Comparison of ENCODE assay signal across 15 cellular contexts in genomic region chr12:5650804-5651461, GRCh38.
DNase-seq lines count a peak whose midpoint lies in the region; TF ChIP-seq lines count a peak whose summit lies in the region.
"Had no signal": no experiment of that assay in that cellular context is flagged by ENCODE, and none has a peak within 500 bp of the region (broad histone marks: within the 10 kb centered on the region; RNA-seq: fewer than 3 reads in every experiment).

No MANE protein-coding gene starts in this region.

- no peak for TF ChIP-seq CTCF in VCaP (conservative IDR thresholded peaks at IDR 0.05)

- H3K36me3 Mint-ChIP-seq in immature natural killer cell, result no peaks in the 10 kb centered on the region
- H3K36me3 Mint-ChIP-seq: CD14-positive monocyte, T-cell had no signal

- no peak overlapping the region for H3K27ac Mint-ChIP-seq in immature natural killer cell
- H3K27ac Mint-ChIP-seq: CD14-positive monocyte, T-cell had no signal

- peak overlapping the region; percentile 64 for H3K27ac ChIP-seq in VCaP
- H3K27ac ChIP-seq: A549, PC-9 had no signal

- no peaks in the 10 kb centered on the region for H3K4me1 Mint-ChIP-seq in immature natural killer cell
- H3K4me1 Mint-ChIP-seq: CD14-positive monocyte, T-cell had no signal

- H3K4me3 Mint-ChIP-seq in immature natural killer cell, result no peak overlapping the region
- H3K4me3 Mint-ChIP-seq: CD14-positive monocyte, T-cell had no signal

- H3K9me3 Mint-ChIP-seq in immature natural killer cell, result no peaks in the 10 kb centered on the region
- H3K9me3 Mint-ChIP-seq: CD14-positive monocyte, T-cell had no signal

- peaks cover 0 to 5% (median 1%) of the 10 kb centered on the region in 3 donors for H3K27me3 Mint-ChIP-seq in immature natural killer cell (ENCODE audit: low read depth in 3 of 3)

- DNase-seq in DMS153 (lab: John Stamatoyannopoulos, UW) (peak; percentile 99), NCI-H1105 treated with DMSO at 0.1 percent for 48 hours (lab: John Stamatoyannopoulos, UW) (peak; percentile 99), NCI-H2107 treated with DMSO at 0.1 percent for 48 hours (lab: John Stamatoyannopoulos, UW; ENCODE audit: unreplicated experiment) (peak; percentile 98), immature natural killer cell (no peak), HT-29 (ENCODE audit: low spot score) (no peak)
- DNase-seq in activated CD4-positive, CD25-positive, alpha-beta regulatory T cell (lab: John Stamatoyannopoulos, UW), result no peak
- DNase-seq in activated CD4-positive, alpha-beta T cell treated with anti-CD3 and anti-CD28 coated beads, Interleukin-2, amount 50 U/mL, for 48 hours, result no peak
- DNase-seq: COR-L47, NCI-H1048, NCI-H526, PC-9, T-cell had no signal

Comparison
In these comparisons a context has a peak if more than half of its experiments do, and no peak if none do; other contexts are left out.
1. DNase-seq: peak in DMS153 (single experiment), NCI-H1105 treated with DMSO at 0.1 percent for 48 hours (single experiment) and NCI-H2107 treated with DMSO at 0.1 percent for 48 hours (single experiment); none in activated CD4-positive, CD25-positive, alpha-beta regulatory T cell (0 of 4), immature natural killer cell (0 of 3), HT-29 (single experiment) and activated CD4-positive, alpha-beta T cell treated with anti-CD3 and anti-CD28 coated beads, Interleukin-2, amount 50 U/mL, for 48 hours (0 of 2).